8 cellular contexts compared by ENCODE assay signal in genomic region chr16:70437017-70437581, GRCh38.
DNase-seq lines count a peak whose midpoint lies in the region; ATAC-seq and TF ChIP-seq lines count a peak whose summit lies in the region.

No MANE protein-coding gene starts in this region.

- no peak for ATAC-seq in GM18868 (IDR thresholded peaks at IDR 0.05; ENCODE audit: unreplicated experiment)
- ATAC-seq in HG03175 (IDR thresholded peaks at IDR 0.05; ENCODE audit: unreplicated experiment), result no peak

- H3K9me3 ChIP-seq in neutrophil, result no peaks in the 10 kb centered on the region

- H3K4me3 ChIP-seq in neutrophil (ENCODE audit: low read depth in 1 of 2, low read length in 1 of 2), result peak overlapping the region; percentile 86 to 87

- no peak for TF ChIP-seq CTCF in neutrophil (IDR thresholded peaks at IDR 0.05)

- peaks cover 15% of the 10 kb centered on the region for H3K36me3 ChIP-seq in neutrophil

- H3K27ac ChIP-seq in neutrophil, result peak overlapping the region; percentile 82

- DNase-seq in GM04504 (ENCODE audit: low read depth), result peak; percentile 83
- peak; percentile 98 for DNase-seq in NCI-H2171 treated with DMSO at 0.1 percent for 48 hours (lab: John Stamatoyannopoulos, UW)
- peak; percentile 72 for DNase-seq in dedifferentiated amniotic fluid mesenchymal stem cell (ENCODE audit: extremely low spot score)
- DNase-seq in GF-D8 (lab: John Stamatoyannopoulos, UW), result no peak
- no peak for DNase-seq in activated effector memory CD4-positive, alpha-beta T cell treated with Interleukin-2 at 50 U/mL for 16 hours

- no peaks in the 10 kb centered on the region for H3K27me3 ChIP-seq in neutrophil

- peaks cover 49 to 60% of the 10 kb centered on the region in 2 experiments for H3K4me1 ChIP-seq in neutrophil (ENCODE audit: control insufficient read depth in 1 of 2, insufficient read depth in 1 of 2, low read depth in 1 of 2, low read length in 1 of 2)

Comparison
In these comparisons a context has a peak if more than half of its experiments do, and no peak if none do; other contexts are left out.
1. DNase-seq: peak in GM04504 (single experiment), NCI-H2171 treated with DMSO at 0.1 percent for 48 hours (single experiment) and dedifferentiated amniotic fluid mesenchymal stem cell (single experiment); none in GF-D8 (single experiment) and activated effector memory CD4-positive, alpha-beta T cell treated with Interleukin-2 at 50 U/mL for 16 hours (single experiment).